ENCODE assay signal across 8 cellular contexts in genomic region chr9:127224883-127225739, GRCh38. TPM values are rescaled to one million over a fixed set of nuclear protein-coding genes. Genes with fewer than 3 reads are reported as not detected.
DNase-seq lines count a peak whose midpoint lies in the region; ATAC-seq and TF ChIP-seq lines count a peak whose summit lies in the region.

No MANE protein-coding gene starts in this region.

- peaks cover 10% of the 10 kb centered on the region for H3K4me1 ChIP-seq in A673 (ENCODE audit: insufficient read depth, low read length, poor library complexity, severe bottlenecking)

- no peak for TF ChIP-seq CTCF in A673 (conservative IDR thresholded peaks at IDR 0.05; ENCODE audit: low read depth, low read length)
- TF ChIP-seq CTCF in dorsolateral prefrontal cortex (IDR thresholded peaks at IDR 0.05 in 54 of 56, conservative IDR thresholded peaks at IDR 0.05 in 2 of 56; ENCODE audit: low read depth in 1 of 56, partially characterized antibody in 56 of 56) = peak in 18 of 56 donors; percentile 5 to 31 (median 14)
- no peak for TF ChIP-seq CTCF in lower leg skin (IDR thresholded peaks at IDR 0.05)

- peak overlapping the region; percentile 78 for H3K4me3 Mint-ChIP-seq in activated CD4-positive, alpha-beta memory T cell treated with anti-CD3 and anti-CD28 coated beads for 36 hours

- H3K4me3 ChIP-seq in A673 (ENCODE audit: low read depth, low read length, poor library complexity, severe bottlenecking) (peak overlapping the region; percentile 69), dorsolateral prefrontal cortex (peak overlapping the region; percentile 58 to 92 (median 82)), lower leg skin (ENCODE audit: low read depth, poor library complexity, severe bottlenecking) (peak overlapping the region; percentile 53)

- WGBS in lower leg skin, 2 donors = 2% methylated on average over 52 to 66 of the region's 106 CpGs

- DNase-seq in A673 (ENCODE audit: low spot score) = peak; percentile 95
- peak; percentile 4 to 92 for DNase-seq in NCI-H526 (lab: John Stamatoyannopoulos, UW)
- peak; percentile 96 for DNase-seq in activated CD4-positive, alpha-beta memory T cell treated with anti-CD3 and anti-CD28 coated beads for 36 hours
- DNase-seq in dorsolateral prefrontal cortex = peak; percentile 96 to 99 (median 98)
- peak; percentile 95 to 99 for DNase-seq in lower leg skin (ENCODE audit: low spot score in 2 of 2)
- DNase-seq in stimulated activated CD4-positive, alpha-beta T cell treated with anti-CD3 and anti-CD28 coated beads, Interleukin-4, amount 100 ng/mL, for 1 hour = peak; percentile 93

- peak; percentile 48 for ATAC-seq in GM19035 (IDR thresholded peaks at IDR 0.05; ENCODE audit: unreplicated experiment)
- ATAC-seq in HG03354 (IDR thresholded peaks at IDR 0.05; ENCODE audit: poor library complexity, severe bottlenecking, unreplicated experiment) = peak; percentile 50

- intact Hi-C loops in A673 (cut with micrococcal nuclease; ENCODE audit: unreplicated experiment) = no loop called here
- intact Hi-C loops in activated CD4-positive, alpha-beta memory T cell treated with anti-CD3 and anti-CD28 coated beads for 36 hours (cut with micrococcal nuclease) = loop anchor here (1.0 to 2.0 kb wide), 3 partner anchors 20 to 226 kb away; partner anchors contain the start of genes LRSAM1 and RPL12
- intact Hi-C loops in dorsolateral prefrontal cortex (cut with DNase I) = loop anchor here (2.0 to 10.0 kb wide), 4 partner anchors 37 to 200 kb away; partner anchors contain the start of genes GARNL3 (in 1 of the 2), SLC2A8 (in 1 of the 2) and ZNF79 (in 1 of the 2)
- intact Hi-C loops in lower leg skin (cut with DNase I; ENCODE audit: low total_unique reads) = no loop called here

- H3K36me3 Mint-ChIP-seq in activated CD4-positive, alpha-beta memory T cell treated with anti-CD3 and anti-CD28 coated beads for 36 hours = peaks cover 3% of the 10 kb centered on the region

- no peaks in the 10 kb centered on the region for H3K36me3 ChIP-seq in A673 (ENCODE audit: insufficient read depth, low read length, poor library complexity, severe bottlenecking)

- CTCF ChIA-PET in A673 (lab: Charles Lee) = interaction anchor here (0.6 to 1.9 kb wide), 6 partner anchors 11 to 727 kb away, joined by 4 to 7 read pairs (median 6); partner anchors contain the start of gene SLC2A8
- CTCF ChIA-PET in activated CD4-positive, alpha-beta memory T cell treated with anti-CD3 and anti-CD28 coated beads for 36 hours (lab: Charles Lee) = interaction anchor here (1.1 to 4.5 kb wide), 5 partner anchors 10 to 510 kb away, joined by 3 to 25 read pairs (median 4); partner anchors contain the start of genes LRSAM1, RPL12 and TOR2A

- POLR2A ChIA-PET in A673 (lab: Charles Lee; ENCODE audit: low non-redundant PET) = interaction anchor here (0.6 to 1.2 kb wide), 4 partner anchors 20 to 1029 kb away, joined by 4 to 16 read pairs (median 9); no protein-coding TSS in a partner anchor
- POLR2A ChIA-PET in activated CD4-positive, alpha-beta memory T cell treated with anti-CD3 and anti-CD28 coated beads for 36 hours (lab: Charles Lee) = interaction anchor here (1.3 to 1.7 kb wide), 4 partner anchors 11 to 226 kb away, joined by 3 to 9 read pairs (median 4); partner anchors contain the start of genes LRSAM1 and RPL12

- H3K27ac ChIP-seq in A673 (ENCODE audit: low read depth, low read length, poor library complexity, severe bottlenecking) (peak overlapping the region; percentile 85), dorsolateral prefrontal cortex (peak overlapping the region in 55 of 59 donors; percentile 12 to 94 (median 87))

- no peaks in the 10 kb centered on the region for H3K27me3 ChIP-seq in A673 (replicated peaks; ENCODE audit: insufficient read depth, low read depth, low read length, poor library complexity)
- no peaks in the 10 kb centered on the region for H3K27me3 ChIP-seq in dorsolateral prefrontal cortex

- H3K27ac Mint-ChIP-seq in activated CD4-positive, alpha-beta memory T cell treated with anti-CD3 and anti-CD28 coated beads for 36 hours = peak overlapping the region; percentile 79

- H3K27me3 Mint-ChIP-seq in activated CD4-positive, alpha-beta memory T cell treated with anti-CD3 and anti-CD28 coated beads for 36 hours = peaks cover 10% of the 10 kb centered on the region

- H3K4me1 Mint-ChIP-seq in activated CD4-positive, alpha-beta memory T cell treated with anti-CD3 and anti-CD28 coated beads for 36 hours (ENCODE audit: low read depth) = peaks cover 32% of the 10 kb centered on the region

- no peaks in the 10 kb centered on the region for H3K9me3 Mint-ChIP-seq in activated CD4-positive, alpha-beta memory T cell treated with anti-CD3 and anti-CD28 coated beads for 36 hours

- no TSS peak for BruUV-seq in A673 (replicated peaks; lab: Mats Ljungman, UMichigan)

- TF ChIP-seq POLR2A in lower leg skin (IDR thresholded peaks at IDR 0.05) = no peak

- no peaks in the 10 kb centered on the region for H3K9me3 ChIP-seq in A673 (ENCODE audit: low read depth, low read length, poor library complexity, severe bottlenecking)

RNA-seq across cellular contexts. Expression of gene GARNL3, which starts 39.5 kb away (rescaled TPM):
- total RNA-seq in A673 (2021) (7.8 and 11.3 TPM in 2 replicates), dorsolateral prefrontal cortex (100 to 1,000 TPM in 54 of 120 experiments, 10 to 100 TPM in 66; 69.3 to 135 (median 98.3) TPM), lower leg skin (10 to 100 TPM; 11.9 to 19.1 (median 16.5) TPM)
- total RNA-seq in activated CD4-positive, alpha-beta memory T cell treated with anti-CD3 and anti-CD28 coated beads for 36 hours = 1 to 10 TPM; 3.5 to 3.9 TPM

Comparison
In these comparisons a context has a peak if more than half of its experiments do, and no peak if none do; other contexts are left out.
1. Peak in every context shown above with its lines: DNase-seq, ATAC-seq, H3K4me3 ChIP-seq and H3K27ac ChIP-seq.
2. intact Hi-C loops: an anchor here in activated CD4-positive, alpha-beta memory T cell treated with anti-CD3 and anti-CD28 coated beads for 36 hours (1.0 to 2.0 kb wide) and dorsolateral prefrontal cortex (2.0 to 10.0 kb wide); none called in A673 and lower leg skin.